1 cellular context compared by ENCODE assay signal in genomic region chrX:149903889-149904748, GRCh38.
TF ChIP-seq lines count a peak whose summit lies in the region.

No MANE protein-coding gene starts in this region.

TF ChIP-seq in K562, 482 proteins besides CTCF, POLR2A, EP300 and RAD21 (continues in another document):
- TF ChIP-seq TAF1 (IDR thresholded peaks at IDR 0.05; ENCODE audit: control insufficient read depth, extremely low read depth, insufficient read depth, low read length, severe bottlenecking): no peak
- no peak for TF ChIP-seq MTF1 (CRISPR knock-in tag; IDR thresholded peaks at IDR 0.05; ENCODE audit: borderline replicate concordance)
- peak; percentile 66 for TF ChIP-seq ETV1 (tag; conservative IDR thresholded peaks at IDR 0.05; ENCODE audit: low read depth)
- no peak for TF ChIP-seq ESRRB (CRISPR knock-in tag; IDR thresholded peaks at IDR 0.05; ENCODE audit: borderline replicate concordance)
- TF ChIP-seq PTBP1 (IDR thresholded peaks at IDR 0.05; ENCODE audit: low read depth, low read length): no peak
- no peak; the same call in 1 of the 2 replicates for TF ChIP-seq SMARCC2 (IDR thresholded peaks at IDR 0.05; ENCODE audit: low read depth)
- TF ChIP-seq ZNF3 (CRISPR knock-in tag; IDR thresholded peaks at IDR 0.05): no peak
- TF ChIP-seq ZNF449 (CRISPR knock-in tag; IDR thresholded peaks at IDR 0.05): no peak
- no peak for TF ChIP-seq ZBTB7A (IDR thresholded peaks at IDR 0.05; ENCODE audit: borderline replicate concordance, control insufficient read depth, low read depth, low read length)
- TF ChIP-seq PYGO2 (tag; IDR thresholded peaks at IDR 0.05): no peak
- TF ChIP-seq PHF21A (IDR thresholded peaks at IDR 0.05; ENCODE audit: borderline replicate concordance, low read depth): no peak
- no peak for TF ChIP-seq ZNF224 (CRISPR knock-in tag; IDR thresholded peaks at IDR 0.05)
- TF ChIP-seq GATA2 (CRISPR knock-in tag; IDR thresholded peaks at IDR 0.05): no peak
- TF ChIP-seq CBFA2T3 (IDR thresholded peaks at IDR 0.05): peak; percentile 73
- TF ChIP-seq ZNF134 (CRISPR knock-in tag; conservative IDR thresholded peaks at IDR 0.05): no peak
- TF ChIP-seq SNIP1 (IDR thresholded peaks at IDR 0.05; ENCODE audit: low read depth): no peak
- no peak for TF ChIP-seq ZC3H11A (IDR thresholded peaks at IDR 0.05; ENCODE audit: low read depth, low read length)
- TF ChIP-seq ZNF592 (IDR thresholded peaks at IDR 0.05): no peak
- TF ChIP-seq GTF2A2 (tag; IDR thresholded peaks at IDR 0.05): no peak
- TF ChIP-seq THAP7 (CRISPR knock-in tag; IDR thresholded peaks at IDR 0.05): no peak
- peak; percentile 41; the same call in 1 of the 2 replicates for TF ChIP-seq FOXM1 (IDR thresholded peaks at IDR 0.05; ENCODE audit: low read depth)
- TF ChIP-seq FOXM1 (CRISPR knock-in tag; IDR thresholded peaks at IDR 0.05; ENCODE audit: low read depth): no peak
- no peak for TF ChIP-seq FOXK1 (CRISPR knock-in tag; IDR thresholded peaks at IDR 0.05; ENCODE audit: borderline replicate concordance)
- TF ChIP-seq AFF4 (CRISPR knock-in tag; IDR thresholded peaks at IDR 0.05): no peak
- TF ChIP-seq ZFP1 (CRISPR knock-in tag; IDR thresholded peaks at IDR 0.05): no peak
- peak; percentile 10; the same call in 1 of the 2 replicates for TF ChIP-seq VEZF1 (CRISPR knock-in tag; IDR thresholded peaks at IDR 0.05)
- TF ChIP-seq DPF2 (IDR thresholded peaks at IDR 0.05): peak; percentile 46
- no peak for TF ChIP-seq MTA2 (IDR thresholded peaks at IDR 0.05; ENCODE audit: low read depth)
- TF ChIP-seq ZNF766 (CRISPR knock-in tag; conservative IDR thresholded peaks at IDR 0.05): no peak; the same call in 1 of the 2 replicates
- TF ChIP-seq RNF219 (CRISPR knock-in tag; IDR thresholded peaks at IDR 0.05): no peak
- peak; percentile 54 for TF ChIP-seq ARID1B (IDR thresholded peaks at IDR 0.05)
- 0 out of 2 replicates have a peak, but pooled peaks have one; percentile 42 for TF ChIP-seq HMBOX1 (IDR thresholded peaks at IDR 0.05)
- peak; percentile 19 for TF ChIP-seq CTCFL (IDR thresholded peaks at IDR 0.05; ENCODE audit: borderline replicate concordance, insufficient read depth, low read depth, low read length, poor library complexity, severe bottlenecking)
- TF ChIP-seq ZNF408 (CRISPR knock-in tag; IDR thresholded peaks at IDR 0.05; ENCODE audit: low read depth): no peak
- TF ChIP-seq CBFA2T2 (conservative IDR thresholded peaks at IDR 0.05): peak; percentile 51
- no peak for TF ChIP-seq ZBTB17 (CRISPR knock-in tag; IDR thresholded peaks at IDR 0.05)
- TF ChIP-seq ZNF644 (tag; IDR thresholded peaks at IDR 0.05; ENCODE audit: low read depth): no peak
- TF ChIP-seq ZKSCAN8 (CRISPR knock-in tag; IDR thresholded peaks at IDR 0.05): no peak
- TF ChIP-seq SMARCE1 (IDR thresholded peaks at IDR 0.05): peak; percentile 23; the same call in 1 of the 2 replicates
- no peak for TF ChIP-seq MEF2A (IDR thresholded peaks at IDR 0.05; ENCODE audit: control insufficient read depth, low read depth, low read length)
- no peak for TF ChIP-seq NCOA4 (IDR thresholded peaks at IDR 0.05; ENCODE audit: partially characterized antibody)
- TF ChIP-seq EP400 (IDR thresholded peaks at IDR 0.05): no peak
- no peak for TF ChIP-seq HDAC2 (IDR thresholded peaks at IDR 0.05)
- TF ChIP-seq ELF1 (tag; IDR thresholded peaks at IDR 0.05): no peak
- TF ChIP-seq ZNF24 (IDR thresholded peaks at IDR 0.05): no peak
- no peak for TF ChIP-seq RBM15 (IDR thresholded peaks at IDR 0.05; ENCODE audit: insufficient read depth, low read length)
